In genomic region chr13:106393776-106394175, GRCh38 we compare ENCODE assay signal across 1 cellular context.
TF ChIP-seq lines count a peak whose summit lies in the region.

No MANE protein-coding gene starts in this region.

TF ChIP-seq in IMR-90, 13 proteins besides CTCF, POLR2A, EP300 and RAD21 (continued from another document):
- TF ChIP-seq, protein P1, sequence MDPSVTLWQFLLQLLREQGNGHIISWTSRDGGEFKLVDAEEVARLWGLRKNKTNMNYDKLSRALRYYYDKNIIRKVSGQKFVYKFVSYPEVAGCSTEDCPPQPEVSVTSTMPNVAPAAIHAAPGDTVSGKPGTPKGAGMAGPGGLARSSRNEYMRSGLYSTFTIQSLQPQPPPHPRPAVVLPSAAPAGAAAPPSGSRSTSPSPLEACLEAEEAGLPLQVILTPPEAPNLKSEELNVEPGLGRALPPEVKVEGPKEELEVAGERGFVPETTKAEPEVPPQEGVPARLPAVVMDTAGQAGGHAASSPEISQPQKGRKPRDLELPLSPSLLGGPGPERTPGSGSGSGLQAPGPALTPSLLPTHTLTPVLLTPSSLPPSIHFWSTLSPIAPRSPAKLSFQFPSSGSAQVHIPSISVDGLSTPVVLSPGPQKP (IDR thresholded peaks at IDR 0.05; ENCODE audit: borderline replicate concordance, low read depth, low read length): no peak
- TF ChIP-seq MAZ (IDR thresholded peaks at IDR 0.05; ENCODE audit: borderline replicate concordance, low read depth, low read length): no peak
- TF ChIP-seq CEBPB (IDR thresholded peaks at IDR 0.05; ENCODE audit: low read depth, low read length): no peak
- TF ChIP-seq BHLHE40 (IDR thresholded peaks at IDR 0.05; ENCODE audit: low read depth, low read length): no peak
- no peak for TF ChIP-seq USF2 (IDR thresholded peaks at IDR 0.05; ENCODE audit: low read depth, low read length)
TF ChIP-seq in IMR-90: peak in this region for 0.
